20 cellular contexts compared by ENCODE assay signal in the genomic region with DNA sequence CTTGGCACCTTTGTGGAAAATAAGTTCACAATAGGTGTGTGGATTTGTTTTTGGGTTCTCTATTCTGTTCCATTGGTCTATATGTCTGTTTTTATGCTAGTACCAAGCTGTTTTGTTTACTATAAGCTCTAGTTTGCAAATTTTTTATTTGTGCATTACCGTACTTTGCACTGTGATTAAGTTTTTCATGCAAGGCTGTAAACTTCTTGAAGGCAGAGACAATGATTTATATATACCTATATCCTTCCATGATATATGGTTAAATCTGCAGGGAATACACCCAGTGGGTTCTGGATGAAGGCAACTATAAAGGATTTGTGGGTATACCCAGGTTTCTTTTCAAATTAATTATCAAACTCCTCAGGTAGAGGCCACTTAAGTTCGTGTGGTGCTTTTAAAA.
DNase-seq lines count a peak whose midpoint lies in the region; ATAC-seq, FAIRE-seq and TF ChIP-seq lines count a peak whose summit lies in the region.
"Had no signal": no experiment of that assay in that cellular context is flagged by ENCODE, and none has a peak within 500 bp of the region (broad histone marks: within the 10 kb centered on the region; RNA-seq: fewer than 3 reads in every experiment).

No MANE protein-coding gene starts in this region.

- H3K27ac ChIP-seq in ascending aorta: peak overlapping the region; percentile 44 to 89
- H3K27ac ChIP-seq in esophagus muscularis mucosa (replicated peaks in 1 of 4): peak overlapping the region in 3 of 4 donors; percentile 46 to 75 (median 74)
- H3K27ac ChIP-seq in rectal smooth muscle tissue (ENCODE audit: low read depth, low read length): peak overlapping the region; percentile 35
- peak overlapping the region; percentile 37 to 95 for H3K27ac ChIP-seq in thoracic aorta
- H3K27ac ChIP-seq: A549, C4-2B, GM23248, HL-60 had no signal

- no peaks in the 10 kb centered on the region for H3K9me3 Mint-ChIP-seq in type B pancreatic cell
- H3K9me3 Mint-ChIP-seq: CD4-positive, alpha-beta memory T cell had no signal

- peaks cover 75 to 78% of the 10 kb centered on the region in 2 donors for H3K36me3 ChIP-seq in ascending aorta
- peaks cover 35 to 96% (median 75%) of the 10 kb centered on the region in 4 donors for H3K36me3 ChIP-seq in esophagus muscularis mucosa
- peaks cover 13% of the 10 kb centered on the region for H3K36me3 ChIP-seq in rectal smooth muscle tissue (ENCODE audit: control insufficient read depth, insufficient read depth, low read length)
- peaks cover 60% of the 10 kb centered on the region for H3K36me3 ChIP-seq in thoracic aorta
- H3K36me3 ChIP-seq: BE2C had no signal

- no peak for FAIRE-seq in GM19239 (lab: Jason Lieb, UNC)
- FAIRE-seq: A549, G401.6, GM12892 had no signal

- DNase-seq in ascending aorta (ENCODE audit: low spot score in 2 of 2): no peak
- no peak for DNase-seq in esophagus muscularis mucosa (ENCODE audit: extremely low spot score)
- DNase-seq in thoracic aorta (ENCODE audit: low spot score): no peak
- no peak for DNase-seq in type B pancreatic cell (ENCODE audit: extremely low spot score, unreplicated experiment)
- DNase-seq in GM19239 (ENCODE audit: insufficient read length, low spot score): no peak
- DNase-seq in ureter (ENCODE audit: low spot score): no peak
- no peak for DNase-seq in NCI-H1417 (lab: John Stamatoyannopoulos, UW)
- DNase-seq: BE2C; CD4-positive, alpha-beta memory T cell; DMS153; DMS79 treated with DMSO at 0.1 percent for 48 hours; EL; GM23248; H7 had no signal

- H3K9ac ChIP-seq in rectal smooth muscle tissue (ENCODE audit: low read length): no peak overlapping the region
- H3K9ac ChIP-seq: GM23248 had no signal

- H3K4me3 ChIP-seq in ascending aorta (no peak overlapping the region), esophagus muscularis mucosa (no peak overlapping the region), rectal smooth muscle tissue (ENCODE audit: low read length) (no peak overlapping the region), thoracic aorta (no peak overlapping the region)
- H3K4me3 ChIP-seq: A549, GM23248 had no signal

- no peak overlapping the region for H3K4me3 Mint-ChIP-seq in type B pancreatic cell
- H3K4me3 Mint-ChIP-seq: CD4-positive, alpha-beta memory T cell had no signal

- intact Hi-C loops in ascending aorta (cut with DNase I): no loop called here
- intact Hi-C loops in esophagus muscularis mucosa (cut with DNase I): no loop called here

- no peak for TF ChIP-seq CTCF in ascending aorta (IDR thresholded peaks at IDR 0.05)
- TF ChIP-seq CTCF in esophagus muscularis mucosa (IDR thresholded peaks at IDR 0.05): no peak
- TF ChIP-seq CTCF in thoracic aorta (IDR thresholded peaks at IDR 0.05): no peak
- TF ChIP-seq CTCF in type B pancreatic cell (conservative IDR thresholded peaks at IDR 0.05): no peak

- H3K27me3 Mint-ChIP-seq in type B pancreatic cell: no peaks in the 10 kb centered on the region
- H3K27me3 Mint-ChIP-seq: CD4-positive, alpha-beta memory T cell had no signal

- TF ChIP-seq POLR2A in esophagus muscularis mucosa (IDR thresholded peaks at IDR 0.05; ENCODE audit: low read depth): no peak

- H3K4me1 ChIP-seq in ascending aorta (peaks cover 29 to 76% of the 10 kb centered on the region in 2 donors), esophagus muscularis mucosa (peaks cover 58 to 98% (median 96%) of the 10 kb centered on the region in 4 donors), rectal smooth muscle tissue (ENCODE audit: control insufficient read depth, insufficient read depth, low read length) (peaks cover 12% of the 10 kb centered on the region), thoracic aorta (ENCODE audit: control insufficient read depth in 1 of 2, low read depth in 2 of 2) (peaks cover 27 to 100% of the 10 kb centered on the region in 2 donors)
- H3K4me1 ChIP-seq: A549, BE2C had no signal

- peaks cover 18% of the 10 kb centered on the region for H3K36me3 Mint-ChIP-seq in type B pancreatic cell

- H3K9me3 ChIP-seq in ascending aorta (no peaks in the 10 kb centered on the region), esophagus muscularis mucosa (no peaks in the 10 kb centered on the region), thoracic aorta (no peaks in the 10 kb centered on the region)
- H3K9me3 ChIP-seq: A549, BE2C had no signal

- ATAC-seq in thoracic aorta (ENCODE audit: insufficient number of reproducible peaks, low FRiP score, low read depth): no peak
- ATAC-seq: A549 had no signal

- 74% methylated on average over 2 of the region's 2 CpGs for WGBS in esophagus muscularis mucosa

- TF ChIP-seq EP300 in esophagus muscularis mucosa (IDR thresholded peaks at IDR 0.05): no peak

- no peak overlapping the region for H3K27ac Mint-ChIP-seq in type B pancreatic cell
- H3K27ac Mint-ChIP-seq: CD4-positive, alpha-beta memory T cell had no signal

- no peaks in the 10 kb centered on the region for H3K27me3 ChIP-seq in ascending aorta
- H3K27me3 ChIP-seq in esophagus muscularis mucosa: no peaks in the 10 kb centered on the region
- H3K27me3 ChIP-seq in rectal smooth muscle tissue (ENCODE audit: control insufficient read depth, insufficient read depth, low read length): no peaks in the 10 kb centered on the region
- no peaks in the 10 kb centered on the region for H3K27me3 ChIP-seq in thoracic aorta (replicated peaks; ENCODE audit: insufficient read depth)
- H3K27me3 ChIP-seq: BE2C had no signal

- H3K4me1 Mint-ChIP-seq in type B pancreatic cell (ENCODE audit: unreplicated experiment): peaks cover 16% of the 10 kb centered on the region
- H3K4me1 Mint-ChIP-seq: CD4-positive, alpha-beta memory T cell had no signal
